In the genomic region with DNA sequence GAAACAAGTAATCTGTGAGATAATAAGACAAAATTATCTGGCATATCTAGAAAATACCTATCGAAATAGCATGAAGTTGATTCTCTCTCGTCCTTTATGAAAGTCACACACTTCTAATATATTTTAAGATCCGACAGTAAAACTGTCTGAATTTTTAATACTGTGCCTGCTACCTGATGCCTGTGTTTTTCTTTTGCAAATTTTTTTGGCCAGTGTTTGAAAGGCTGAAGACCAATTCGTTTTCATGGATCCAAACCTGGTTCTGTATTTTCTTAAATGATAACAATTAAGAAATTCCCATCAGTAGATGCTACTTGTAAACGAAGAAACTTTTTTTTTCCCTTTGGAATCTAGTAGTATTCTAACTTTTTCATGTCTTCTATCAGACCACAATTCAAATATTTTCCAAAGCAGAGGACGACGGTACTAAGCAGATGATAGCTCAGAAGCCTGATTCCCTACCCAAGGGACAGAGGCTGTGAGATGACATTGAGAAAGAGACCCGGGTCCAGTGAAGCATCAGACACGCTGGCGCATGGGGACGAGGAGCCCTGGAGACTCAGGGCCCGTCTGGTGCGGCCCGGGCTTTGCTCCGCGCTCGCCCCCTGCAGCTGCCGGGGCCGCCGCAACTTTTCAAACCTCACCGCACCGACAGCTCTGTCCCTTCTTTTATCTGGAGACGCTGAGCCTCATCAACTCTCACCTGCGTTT, we compare ENCODE assay signal across 9 cellular contexts. TPM values are rescaled to one million over a fixed set of nuclear protein-coding genes. Genes with fewer than 3 reads are reported as not detected.
DNase-seq lines count a peak whose midpoint lies in the region; ATAC-seq and TF ChIP-seq lines count a peak whose summit lies in the region.
"Had no signal": no experiment of that assay in that cellular context is flagged by ENCODE, and none has a peak within 500 bp of the region (broad histone marks: within the 10 kb centered on the region; RNA-seq: fewer than 3 reads in every experiment).

No MANE protein-coding gene starts in this region.

- peaks cover 0 to 14% (median 4%) of the 10 kb centered on the region in 12 donors for H3K9me3 ChIP-seq in heart left ventricle
- H3K9me3 ChIP-seq in right atrium auricular region, result peaks cover 0 to 10% of the 10 kb centered on the region in 2 donors
- H3K9me3 ChIP-seq in vagina, result no peaks in the 10 kb centered on the region
- H3K9me3 ChIP-seq in mucosa of descending colon, result no peaks in the 10 kb centered on the region

- no peak overlapping the region for H2BK5ac ChIP-seq in mesendoderm (ENCODE audit: low read length)

- H3K27me3 ChIP-seq in heart left ventricle (peaks cover 0 to 82% (median 32%) of the 10 kb centered on the region in 9 donors), right atrium auricular region (no peaks in the 10 kb centered on the region), mesendoderm (ENCODE audit: insufficient read depth, low read length, poor library complexity) (no peaks in the 10 kb centered on the region), vagina (no peaks in the 10 kb centered on the region)

- peak overlapping the region; percentile 69 for H3K9ac ChIP-seq in mesendoderm (ENCODE audit: low read length)

- TF ChIP-seq POLR2A in heart left ventricle (IDR thresholded peaks at IDR 0.05) (no peak), vagina (IDR thresholded peaks at IDR 0.05) (no peak)

- H2BK120ac ChIP-seq in mesendoderm (ENCODE audit: low read depth, low read length), result no peak overlapping the region

- no peak overlapping the region for H2AK5ac ChIP-seq in mesendoderm (ENCODE audit: low read length)

- no peaks in the 10 kb centered on the region for H3K79me2 ChIP-seq in mesendoderm (ENCODE audit: control insufficient read depth, insufficient read depth, low read length)

- H3K4me1 ChIP-seq in heart left ventricle (peaks cover 0 to 8% (median 0%) of the 10 kb centered on the region in 12 donors), right atrium auricular region (peaks cover 0 to 6% of the 10 kb centered on the region in 2 donors), mesendoderm (ENCODE audit: control insufficient read depth, low read depth, low read length) (no peaks in the 10 kb centered on the region), vagina (no peaks in the 10 kb centered on the region), mucosa of descending colon (ENCODE audit: low read depth) (no peaks in the 10 kb centered on the region)

- no peak overlapping the region for H3K23ac ChIP-seq in mesendoderm (ENCODE audit: low read length)

- H3K4me2 ChIP-seq in mesendoderm (ENCODE audit: low read length), result peak overlapping the region; percentile 75

- no peak overlapping the region for H4K5ac ChIP-seq in mesendoderm (ENCODE audit: low read length)

- no peak overlapping the region for H3K27ac ChIP-seq in heart left ventricle
- H3K27ac ChIP-seq in right atrium auricular region, result no peak overlapping the region
- no peak overlapping the region for H3K27ac ChIP-seq in coronary artery
- no peak overlapping the region for H3K27ac ChIP-seq in mesendoderm (ENCODE audit: low read depth, low read length)
- H3K27ac ChIP-seq in vagina, result no peak overlapping the region

- H4K8ac ChIP-seq in mesendoderm (ENCODE audit: low read depth, low read length), result no peak overlapping the region

- H3K18ac ChIP-seq in mesendoderm (ENCODE audit: low read length), result no peak overlapping the region

- H3K4ac ChIP-seq in mesendoderm (ENCODE audit: low read depth, low read length), result no peak overlapping the region

- H2BK15ac ChIP-seq in mesendoderm (replicated peaks; ENCODE audit: low read depth), result no peak overlapping the region

- H3K56ac ChIP-seq in mesendoderm (ENCODE audit: low read length), result peak overlapping the region; percentile 87

- H3K4me3 ChIP-seq in heart left ventricle (peak overlapping the region in 10 of 12 donors; percentile 7 to 48 (median 34)), right atrium auricular region (peak overlapping the region in 1 of 2 donors; percentile 37), coronary artery (peak overlapping the region; percentile 72), mesendoderm (ENCODE audit: low read length) (peak overlapping the region; percentile 78), vagina (peak overlapping the region; percentile 32 to 42), mucosa of descending colon (no peak overlapping the region)

- WGBS in heart left ventricle, 4 donors, result 17 to 22% (median 19%) methylated on average over 22 to 24 of the region's 24 CpGs
- no CpG with 5 or more reads among the region's 24 CpGs for WGBS in mesendoderm (ENCODE audit: extremely low coverage, insufficient coverage, low lambda C conversion rate)

- H3K36me3 ChIP-seq in heart left ventricle (no peaks in the 10 kb centered on the region), right atrium auricular region (no peaks in the 10 kb centered on the region), mesendoderm (ENCODE audit: control insufficient read depth, insufficient read depth, low read length) (no peaks in the 10 kb centered on the region), vagina (no peaks in the 10 kb centered on the region), mucosa of descending colon (ENCODE audit: low read depth) (no peaks in the 10 kb centered on the region)

- no peak for ATAC-seq in heart left ventricle
- ATAC-seq in mucosa of descending colon, result no peak
- no peak for ATAC-seq in GM18909 (IDR thresholded peaks at IDR 0.05; ENCODE audit: poor library complexity, unreplicated experiment)
- ATAC-seq: effector memory CD8-positive, alpha-beta T cell had no signal

- no peaks in the 10 kb centered on the region for H3K79me1 ChIP-seq in mesendoderm (ENCODE audit: low read length)

- TF ChIP-seq CTCF in heart left ventricle (IDR thresholded peaks at IDR 0.05) (no peak), right atrium auricular region (IDR thresholded peaks at IDR 0.05) (no peak), coronary artery (IDR thresholded peaks at IDR 0.05) (no peak), vagina (IDR thresholded peaks at IDR 0.05) (no peak), mucosa of descending colon (IDR thresholded peaks at IDR 0.05) (no peak)

- intact Hi-C loops in heart left ventricle (cut with DNase I) (no loop called here), vagina (cut with DNase I) (no loop called here), mucosa of descending colon (cut with DNase I, micrococcal nuclease) (no loop called here)

- DNase-seq in heart left ventricle (no peak), right atrium auricular region (ENCODE audit: low spot score) (no peak), coronary artery (ENCODE audit: low spot score) (no peak), mesendoderm (peak; percentile 60), vagina (ENCODE audit: extremely low spot score in 2 of 2) (no peak), mucosa of descending colon (no peak), kidney glomerular epithelial cell (lab: John Stamatoyannopoulos, UW) (no peak)
- DNase-seq: effector memory CD8-positive, alpha-beta T cell had no signal

RNA-seq across cellular contexts. Expression of gene PABPC3, which starts 49.5 kb away (rescaled TPM):
- total RNA-seq in heart left ventricle (under 1 TPM in 3 of 9 donors, not detected in 6; 0.07 to 0.16 (median 0.08) TPM), right atrium auricular region (not detected), vagina (not detected), mucosa of descending colon (under 1 TPM in 2 of 3 donors, not detected in 1; 0.17 to 0.22 TPM)
- under 1 TPM in 1 of 2 donors, not detected in 1; 0.03 TPM for polyA plus RNA-seq in heart left ventricle
- polyA plus RNA-seq in mesendoderm (2013, experiment 1 of 2), result 0.37 TPM
- 0.27 TPM for polyA plus RNA-seq in mesendoderm (2013, experiment 2 of 2)
